ENCODE assay signal across 16 cellular contexts in the genomic region with DNA sequence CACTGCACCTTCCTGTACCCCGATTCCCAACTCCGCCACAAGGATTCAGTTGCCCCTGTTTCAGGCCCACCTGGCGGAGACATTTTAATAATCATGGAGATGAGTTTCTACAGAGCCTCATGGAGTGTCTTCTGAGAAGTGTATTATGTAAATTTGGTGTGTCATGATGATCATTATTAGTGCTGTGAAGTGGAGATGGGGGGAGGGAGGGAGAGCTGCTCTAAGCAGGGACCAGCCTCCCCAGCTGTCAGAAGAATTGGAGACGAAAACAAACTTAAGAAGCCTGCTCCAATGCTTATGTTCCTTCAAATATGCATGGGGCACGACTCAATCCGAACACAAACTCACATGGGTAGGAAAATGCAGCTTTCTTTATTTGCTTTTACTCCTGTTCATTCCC.
DNase-seq lines count a peak whose midpoint lies in the region; ATAC-seq and TF ChIP-seq lines count a peak whose summit lies in the region.
"Had no signal": no experiment of that assay in that cellular context is flagged by ENCODE, and none has a peak within 500 bp of the region (broad histone marks: within the 10 kb centered on the region; RNA-seq: fewer than 3 reads in every experiment).

No MANE protein-coding gene starts in this region.

- no peak for TF ChIP-seq POLR2A in spleen (IDR thresholded peaks at IDR 0.05)

- H3K4me1 ChIP-seq in spleen = no peaks in the 10 kb centered on the region
- H3K4me1 ChIP-seq: BLaER1 had no signal

- no peak for TF ChIP-seq CTCF in spleen (IDR thresholded peaks at IDR 0.05 in 8 of 11, conservative IDR thresholded peaks at IDR 0.05 in 3 of 11)

- DNase-seq in NCI-H82 (lab: John Stamatoyannopoulos, UW) (peak; percentile 19), NCI-H82 treated with DMSO at 0.1 percent for 48 hours (lab: John Stamatoyannopoulos, UW; ENCODE audit: unreplicated experiment) (no peak), NCI-H69 (lab: John Stamatoyannopoulos, UW) (peak; percentile 28), posterior vena cava (ENCODE audit: low spot score) (peak; percentile 9), spleen (no peak), COLO829 (ENCODE audit: low spot score) (no peak)
- DNase-seq: 8988T; Calu3; CD4-positive, alpha-beta memory T cell; GOT3; H7; HFFc6 had no signal

- H3K27me3 ChIP-seq in spleen (replicated peaks in 1 of 7) = no peaks in the 10 kb centered on the region
- H3K27me3 ChIP-seq: BLaER1 had no signal

- intact Hi-C loops in posterior vena cava (cut with DNase I) (no loop called here), spleen (cut with DNase I; ENCODE audit: low total_unique reads) (no loop called here)

- no peak overlapping the region for H3K4me3 ChIP-seq in spleen
- H3K4me3 ChIP-seq: BLaER1 had no signal

- H3K27ac ChIP-seq in spleen = no peak overlapping the region
- H3K27ac ChIP-seq: BLaER1, HL-60 had no signal

- H3K36me3 ChIP-seq in spleen = no peaks in the 10 kb centered on the region
- H3K36me3 ChIP-seq: BLaER1 had no signal

- ATAC-seq in GM18873 (IDR thresholded peaks at IDR 0.05; ENCODE audit: low FRiP score, unreplicated experiment) = no peak
- ATAC-seq: HCT116 had no signal

- 87 to 94% (median 91%) methylated on average over 6 of the region's 6 CpGs for WGBS in spleen, 5 donors

- peaks cover 0 to 27% (median 17%) of the 10 kb centered on the region in 8 donors for H3K9me3 ChIP-seq in spleen
- H3K9me3 ChIP-seq: BLaER1 had no signal

Comparison
In these comparisons a context has a peak if more than half of its experiments do, and no peak if none do; other contexts are left out.
1. DNase-seq: peak in NCI-H82 (single experiment), NCI-H69 (single experiment) and posterior vena cava (single experiment); none in NCI-H82 treated with DMSO at 0.1 percent for 48 hours (single experiment), spleen (single experiment) and COLO829 (single experiment).